Comparison of ENCODE assay signal across 23 cellular contexts in genomic region chr10:5151076-5151475, GRCh38. TPM values are rescaled to one million over a fixed set of nuclear protein-coding genes. Genes with fewer than 3 reads are reported as not detected.
DNase-seq lines count a peak whose midpoint lies in the region; ATAC-seq, FAIRE-seq and TF ChIP-seq lines count a peak whose summit lies in the region.
"Had no signal": no experiment of that assay in that cellular context is flagged by ENCODE, and none has a peak within 500 bp of the region (broad histone marks: within the 10 kb centered on the region; RNA-seq: fewer than 3 reads in every experiment).

No MANE protein-coding gene starts in this region.

- POLR2A ChIA-PET in A549 (lab: Yijun Ruan, JAX) = no interaction called here

- intact Hi-C loops in activated CD4-positive, alpha-beta T cell treated with anti-CD3 and anti-CD28 coated beads, Interleukin-2, amount 10 ng/mL, durations not matched to agents 24 days and 14 days (cut with micrococcal nuclease) = no loop called here

- H3K4me3 Mint-ChIP-seq in activated CD4-positive, alpha-beta T cell treated with anti-CD3 and anti-CD28 coated beads, Interleukin-2, amount 10 ng/mL, durations not matched to agents 24 days and 14 days = no peak overlapping the region
- H3K4me3 Mint-ChIP-seq: CD14-positive monocyte; CD4-positive, alpha-beta memory T cell; GM23338; IgD-negative memory B cell had no signal

- H3K27ac Mint-ChIP-seq in activated CD4-positive, alpha-beta T cell treated with anti-CD3 and anti-CD28 coated beads, Interleukin-2, amount 10 ng/mL, durations not matched to agents 24 days and 14 days = no peak overlapping the region
- H3K27ac Mint-ChIP-seq: CD14-positive monocyte; CD4-positive, alpha-beta memory T cell; GM23338; IgD-negative memory B cell had no signal

- no peaks in the 10 kb centered on the region for H3K27me3 Mint-ChIP-seq in activated CD4-positive, alpha-beta T cell treated with anti-CD3 and anti-CD28 coated beads, Interleukin-2, amount 10 ng/mL, durations not matched to agents 24 days and 14 days
- H3K27me3 Mint-ChIP-seq: CD4-positive, alpha-beta memory T cell; IgD-negative memory B cell had no signal

- TF ChIP-seq EP300 in A549 (IDR thresholded peaks at IDR 0.05) = no peak

- no peak for TF ChIP-seq POLR2A in A549 (IDR thresholded peaks at IDR 0.05; ENCODE audit: low read length)

- H3K4me3 ChIP-seq in A549 = no peak overlapping the region
- no peak overlapping the region for H3K4me3 ChIP-seq in epithelial cell of esophagus (ENCODE audit: low read length)
- H3K4me3 ChIP-seq: BLaER1, GM23338 had no signal

- H3K9me3 Mint-ChIP-seq in activated CD4-positive, alpha-beta T cell treated with anti-CD3 and anti-CD28 coated beads, Interleukin-2, amount 10 ng/mL, durations not matched to agents 24 days and 14 days = peaks cover 13% of the 10 kb centered on the region

- H3K4me1 Mint-ChIP-seq in activated CD4-positive, alpha-beta T cell treated with anti-CD3 and anti-CD28 coated beads, Interleukin-2, amount 10 ng/mL, durations not matched to agents 24 days and 14 days = no peaks in the 10 kb centered on the region
- H3K4me1 Mint-ChIP-seq: CD14-positive monocyte; CD4-positive, alpha-beta memory T cell; GM23338; IgD-negative memory B cell had no signal

- H3K27ac ChIP-seq in A549 = peak overlapping the region; percentile 24 to 70; a peak in 5 of 6 replicates
- H3K27ac ChIP-seq: BLaER1 had no signal

- no peak for DNase-seq in A549 (ENCODE audit: low read depth in 1 of 2, low spot score in 1 of 2)
- peak; percentile 52 for DNase-seq in EL
- peak; percentile 17 for DNase-seq in RPMI7951 (ENCODE audit: low read depth)
- peak; percentile 55 for DNase-seq in epithelial cell of esophagus (ENCODE audit: low read depth)
- DNase-seq in activated T-cell treated with anti-CD3 and anti-CD28 coated beads, Interleukin-2, amount 50 U/mL, for 48 hours = no peak
- DNase-seq in activated CD4-positive, alpha-beta T cell treated with anti-CD3 and anti-CD28 coated beads, Interleukin-2, amount 10 ng/mL, durations not matched to agents 24 days and 14 days = no peak
- DNase-seq in stimulated activated CD4-positive, alpha-beta T cell treated with anti-CD3 and anti-CD28 coated beads, Interleukin-1b, Interleukin-23, amount 100 ng/mL, for 48 hours = no peak
- DNase-seq: Calu3; CD4-positive, alpha-beta memory T cell; DMS79 treated with DMSO at 0.1 percent for 48 hours; GDM1; HCEC 1CT; KBM-7 had no signal

- H3K4me2 ChIP-seq in A549 = no peak overlapping the region
- H3K4me2 ChIP-seq: BLaER1, GM23338 had no signal

- H3K4me1 ChIP-seq in A549 = peaks cover 38% of the 10 kb centered on the region
- H3K4me1 ChIP-seq: BLaER1 had no signal

- no peak for FAIRE-seq in A549 (lab: Jason Lieb, UNC)
- FAIRE-seq: GM12892, GM18507, H54, HTR-8/SVneo had no signal

- CTCF ChIA-PET in A549 (lab: Yijun Ruan, JAX) = no interaction called here

- H3K9me3 ChIP-seq in A549 = peaks cover 42% of the 10 kb centered on the region; the same call in 2 of the 3 replicates

- TF ChIP-seq CTCF in A549 (IDR thresholded peaks at IDR 0.05) (no peak), epithelial cell of esophagus (IDR thresholded peaks at IDR 0.05; ENCODE audit: insufficient read depth, low read depth, low read length, missing control alignments) (no peak)

- ATAC-seq in A549 = no peak
- ATAC-seq: GM23338 had no signal

- H3K36me3 Mint-ChIP-seq in activated CD4-positive, alpha-beta T cell treated with anti-CD3 and anti-CD28 coated beads, Interleukin-2, amount 10 ng/mL, durations not matched to agents 24 days and 14 days (ENCODE audit: low read depth) = no peaks in the 10 kb centered on the region
- H3K36me3 Mint-ChIP-seq: CD14-positive monocyte, IgD-negative memory B cell had no signal

- WGBS in A549 (ENCODE audit: missing lambda C conversion rate) = 95% methylated on average over 3 of the region's 3 CpGs

- no peak for TF ChIP-seq RAD21 in A549 (conservative IDR thresholded peaks at IDR 0.05 in 1 of 2, IDR thresholded peaks at IDR 0.05 in 1 of 2)

TF ChIP-seq in A549, 52 proteins besides CTCF, POLR2A, EP300 and RAD21:
- no peak for TF ChIP-seq ZC3H11A (IDR thresholded peaks at IDR 0.05)
- TF ChIP-seq MAZ (IDR thresholded peaks at IDR 0.05; ENCODE audit: borderline replicate concordance, low read depth, low read length) = no peak
- TF ChIP-seq FOSB (CRISPR knock-in tag; IDR thresholded peaks at IDR 0.05) = no peak
- no peak for TF ChIP-seq TFCP2L1 (CRISPR knock-in tag; IDR thresholded peaks at IDR 0.05)
- no peak for TF ChIP-seq PHF8 (IDR thresholded peaks at IDR 0.05; ENCODE audit: borderline replicate concordance, low read depth)
- TF ChIP-seq POLR2AphosphoS2 (conservative IDR thresholded peaks at IDR 0.05; ENCODE audit: low read length) = no peak
- TF ChIP-seq EHF (CRISPR knock-in tag; IDR thresholded peaks at IDR 0.05) = no peak
- TF ChIP-seq HES2 (IDR thresholded peaks at IDR 0.05) = no peak
- no peak for TF ChIP-seq RNF2 (IDR thresholded peaks at IDR 0.05; ENCODE audit: borderline replicate concordance, low read depth)
- no peak for TF ChIP-seq HOXB13 (CRISPR knock-in tag; IDR thresholded peaks at IDR 0.05; ENCODE audit: low read depth)
- no peak for TF ChIP-seq MAFK (IDR thresholded peaks at IDR 0.05; ENCODE audit: partially characterized antibody)
- TF ChIP-seq CHD2 (IDR thresholded peaks at IDR 0.05; ENCODE audit: low read length, partially characterized antibody) = no peak
- no peak for TF ChIP-seq TP53 (CRISPR knock-in tag; IDR thresholded peaks at IDR 0.05)
- no peak for TF ChIP-seq ATOH8 (CRISPR knock-in tag; IDR thresholded peaks at IDR 0.05; ENCODE audit: low read depth)
- TF ChIP-seq KDM1A (IDR thresholded peaks at IDR 0.05; ENCODE audit: low read depth) = no peak
- no peak for TF ChIP-seq ZFP36 (IDR thresholded peaks at IDR 0.05; ENCODE audit: borderline replicate concordance, partially characterized antibody)
- TF ChIP-seq MAX (IDR thresholded peaks at IDR 0.05) = no peak
- no peak for TF ChIP-seq MYC (IDR thresholded peaks at IDR 0.05; ENCODE audit: borderline replicate concordance, low read length)
- TF ChIP-seq USF2 (IDR thresholded peaks at IDR 0.05) = no peak

RNA-seq across cellular contexts. Expression of gene AKR1C8, which starts 33.9 kb away (rescaled TPM):
- 0.52 and 0.62 TPM in 2 replicates for polyA plus RNA-seq in A549 (2011; rRNA removed)
- polyA plus RNA-seq in A549 (2012; cell fraction: cytosol; rRNA removed) = 0.05 and 0.12 TPM in 2 replicates
- polyA plus RNA-seq in A549 (2012; cell fraction: nucleus; rRNA removed) = 0.36 and 0.47 TPM in 2 replicates
- polyA plus RNA-seq in A549 (2017; fragmentation: RNase III; extraction: RNeasy Plus Mini Kit Qiagen cat#74134 plus additional on column Dnase treatment) = 0.10 to 0.16 TPM (median 0.13 TPM) in 3 replicates
- polyA minus RNA-seq in A549 (2011; rRNA and poly(A)+ RNA removed) = 0.78 and 0.95 TPM in 2 replicates
- not detected in 2 replicates for total RNA-seq in RPMI7951 (2014; rRNA removed; shearing (Covaris generic))
- total RNA-seq in activated CD4-positive, alpha-beta T cell treated with anti-CD3 and anti-CD28 coated beads, Interleukin-2, amount 10 ng/mL, durations not matched to agents 24 days and 14 days = not detected in 2 replicates
- total RNA-seq: Calu3, GM23338 had no signal
- polyA plus RNA-seq: AG04450; CD14-positive monocyte; CD4-positive, alpha-beta memory T cell; GM23338; IgD-negative memory B cell had no signal

RNA-seq across cellular contexts. Expression of gene AKR1C4, which starts 45.6 kb away (rescaled TPM):
- polyA plus RNA-seq in A549 (2011; rRNA removed) = 1.1 and 1.2 TPM in 2 replicates
- polyA plus RNA-seq in A549 (2012; cell fraction: cytosol; rRNA removed) = 0.34 and 0.60 TPM in 2 replicates
- 0.25 and 0.26 TPM in 2 replicates for polyA plus RNA-seq in A549 (2012; cell fraction: nucleus; rRNA removed)
- 0.37 to 0.58 TPM (median 0.54 TPM) in 3 replicates for polyA plus RNA-seq in A549 (2017; fragmentation: RNase III; extraction: RNeasy Plus Mini Kit Qiagen cat#74134 plus additional on column Dnase treatment)
- 0.45 and 0.49 TPM in 2 replicates for polyA minus RNA-seq in A549 (2011; rRNA and poly(A)+ RNA removed)
- not detected in 2 replicates for total RNA-seq in RPMI7951 (2014; rRNA removed; shearing (Covaris generic))
- not detected in 2 replicates for total RNA-seq in activated CD4-positive, alpha-beta T cell treated with anti-CD3 and anti-CD28 coated beads, Interleukin-2, amount 10 ng/mL, durations not matched to agents 24 days and 14 days
- total RNA-seq: A673; CD4-positive, alpha-beta memory T cell; GM23338 had no signal
- polyA plus RNA-seq: AG04450; CD14-positive monocyte; CD4-positive, alpha-beta memory T cell; GM23338; IgD-negative memory B cell had no signal

RNA-seq across cellular contexts. Expression of gene AKR1C3, which starts 56.9 kb away (rescaled TPM):
- polyA plus RNA-seq in A549 (2011; rRNA removed) (3,820 and 4,867 TPM in 2 replicates), A549 (2017; fragmentation: RNase III; extraction: RNeasy Plus Mini Kit Qiagen cat#74134 plus additional on column Dnase treatment) (1,744 to 2,157 TPM (median 1,998 TPM) in 3 replicates)
- 1,990 and 2,211 TPM in 2 replicates for polyA plus RNA-seq in A549 (2012; cell fraction: cytosol; rRNA removed)
- 1,508 and 2,046 TPM in 2 replicates for polyA plus RNA-seq in A549 (2012; cell fraction: nucleus; rRNA removed)
- 1,379 and 1,525 TPM in 2 replicates for polyA minus RNA-seq in A549 (2011; rRNA and poly(A)+ RNA removed)
- total RNA-seq in RPMI7951 (2014; rRNA removed; shearing (Covaris generic)) = 88.1 and 95.2 TPM in 2 replicates
- not detected in 2 replicates for total RNA-seq in activated CD4-positive, alpha-beta T cell treated with anti-CD3 and anti-CD28 coated beads, Interleukin-2, amount 10 ng/mL, durations not matched to agents 24 days and 14 days

Comparison
In these comparisons a context has a peak if more than half of its experiments do, and no peak if none do; other contexts are left out.
1. DNase-seq: peak in EL (single experiment), RPMI7951 (single experiment) and epithelial cell of esophagus (single experiment); none in A549 (0 of 2), activated T-cell treated with anti-CD3 and anti-CD28 coated beads, Interleukin-2, amount 50 U/mL, for 48 hours (0 of 2), activated CD4-positive, alpha-beta T cell treated with anti-CD3 and anti-CD28 coated beads, Interleukin-2, amount 10 ng/mL, durations not matched to agents 24 days and 14 days (single experiment) and stimulated activated CD4-positive, alpha-beta T cell treated with anti-CD3 and anti-CD28 coated beads, Interleukin-1b, Interleukin-23, amount 100 ng/mL, for 48 hours (single experiment).
2. RNA of gene AKR1C3, which starts 56.9 kb away (total RNA-seq): 88.1 to 95.2 TPM in RPMI7951; not detected in activated CD4-positive, alpha-beta T cell treated with anti-CD3 and anti-CD28 coated beads, Interleukin-2, amount 10 ng/mL, durations not matched to agents 24 days and 14 days; every median in the first group is over 10 times any median in the second.